ENCODE assay signal across 16 cellular contexts in the genomic region with DNA sequence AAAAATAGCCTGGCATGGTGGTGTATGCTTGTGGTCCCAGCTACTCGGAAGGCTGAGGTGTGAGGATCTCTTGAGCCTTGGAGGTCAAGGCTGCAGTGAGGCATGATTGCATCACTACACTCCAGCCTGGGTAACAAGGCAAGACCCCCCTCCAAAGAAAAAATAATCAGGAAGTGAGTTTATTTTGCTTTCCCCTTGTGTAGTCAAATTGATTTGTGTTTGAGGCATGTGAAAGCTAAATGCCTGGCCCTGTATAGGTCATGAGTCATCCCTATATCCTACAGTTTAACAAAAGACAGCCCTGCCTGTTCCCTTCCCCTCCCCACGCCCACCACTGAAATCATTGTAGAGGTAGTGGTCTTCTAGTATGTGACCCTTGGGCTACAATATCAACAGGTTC.
DNase-seq lines count a peak whose midpoint lies in the region; ATAC-seq and TF ChIP-seq lines count a peak whose summit lies in the region.
"Had no signal": no experiment of that assay in that cellular context is flagged by ENCODE, and none has a peak within 500 bp of the region (broad histone marks: within the 10 kb centered on the region; RNA-seq: fewer than 3 reads in every experiment).

No MANE protein-coding gene starts in this region.

- H3K27me3 Mint-ChIP-seq in T-helper 1 cell treated with Interleukin-12 subunit alpha and Interleukin-12 subunit beta and Interleukin-4 antibody, amounts not matched to agents 30 μg/mL and 1 μg/mL, for 36 hours (ENCODE audit: low read depth) = no peaks in the 10 kb centered on the region
- no peaks in the 10 kb centered on the region for H3K27me3 Mint-ChIP-seq in effector memory CD8-positive, alpha-beta T cell

- H3K27ac ChIP-seq in RWPE2 (ENCODE audit: poor library complexity, severe bottlenecking) (peak overlapping the region; percentile 21), skeletal muscle tissue (ENCODE audit: low read depth, low read length) (peak overlapping the region; percentile 45)
- H3K27ac ChIP-seq: 22Rv1, left ventricle myocardium inferior had no signal

- no peak for TF ChIP-seq CTCF in RWPE2 (IDR thresholded peaks at IDR 0.05; ENCODE audit: poor library complexity, severe bottlenecking)

- DNase-seq in T-helper 1 cell (no peak), RWPE2 (ENCODE audit: low spot score) (no peak), fibroblast of peridontal ligament (ENCODE audit: extremely low read depth) (peak; percentile 50), NCI-H2196 treated with DMSO at 0.1 percent for 48 hours (lab: John Stamatoyannopoulos, UW; ENCODE audit: unreplicated experiment) (no peak), NCI-H187 treated with DMSO at 0.1 percent for 48 hours (lab: John Stamatoyannopoulos, UW) (no peak)
- no peak for DNase-seq in effector memory CD8-positive, alpha-beta T cell
- DNase-seq: CD8-positive, alpha-beta T cell; left ventricle myocardium inferior; natural killer cell; NCI-H1105 treated with DMSO at 0.1 percent for 48 hours; NCI-H2227 treated with DMSO at 0.1 percent for 48 hours had no signal

- H3K36me3 ChIP-seq in RWPE2 (ENCODE audit: low read depth) = no peaks in the 10 kb centered on the region
- no peaks in the 10 kb centered on the region for H3K36me3 ChIP-seq in skeletal muscle tissue (ENCODE audit: control insufficient read depth in 3 of 3, insufficient read depth in 3 of 3, low read length in 3 of 3)
- H3K36me3 ChIP-seq: left ventricle myocardium inferior had no signal

- H3K36me3 Mint-ChIP-seq in T-helper 1 cell treated with Interleukin-12 subunit alpha and Interleukin-12 subunit beta and Interleukin-4 antibody, amounts not matched to agents 30 μg/mL and 1 μg/mL, for 36 hours (ENCODE audit: low read depth) = peaks cover 13% of the 10 kb centered on the region
- H3K36me3 Mint-ChIP-seq in effector memory CD8-positive, alpha-beta T cell (ENCODE audit: insufficient read depth) = no peaks in the 10 kb centered on the region
- H3K36me3 Mint-ChIP-seq: CD8-positive, alpha-beta T cell; natural killer cell; WTC11 had no signal

- H3K4me1 ChIP-seq in RWPE2 (ENCODE audit: insufficient read depth, poor library complexity, severe bottlenecking) = peaks cover 22% of the 10 kb centered on the region
- peaks cover 5 to 12% (median 7%) of the 10 kb centered on the region in 3 donors for H3K4me1 ChIP-seq in skeletal muscle tissue (ENCODE audit: control insufficient read depth in 3 of 3, insufficient read depth in 3 of 3, low read length in 3 of 3)

- no peak overlapping the region for H3K4me3 Mint-ChIP-seq in T-helper 1 cell treated with Interleukin-12 subunit alpha and Interleukin-12 subunit beta and Interleukin-4 antibody, amounts not matched to agents 30 μg/mL and 1 μg/mL, for 36 hours
- H3K4me3 Mint-ChIP-seq in effector memory CD8-positive, alpha-beta T cell = no peak overlapping the region
- H3K4me3 Mint-ChIP-seq: CD8-positive, alpha-beta T cell; central memory CD8-positive, alpha-beta T cell; natural killer cell; WTC11 had no signal

- peak overlapping the region; percentile 14 for H3K27ac Mint-ChIP-seq in T-helper 1 cell treated with Interleukin-12 subunit alpha and Interleukin-12 subunit beta and Interleukin-4 antibody, amounts not matched to agents 30 μg/mL and 1 μg/mL, for 36 hours
- no peak overlapping the region for H3K27ac Mint-ChIP-seq in effector memory CD8-positive, alpha-beta T cell
- H3K27ac Mint-ChIP-seq: CD8-positive, alpha-beta T cell; natural killer cell; WTC11 had no signal

- H3K27me3 ChIP-seq in RWPE2 (ENCODE audit: insufficient read depth, poor library complexity, severe bottlenecking) (no peaks in the 10 kb centered on the region), skeletal muscle tissue (ENCODE audit: control insufficient read depth in 3 of 3, insufficient read depth in 3 of 3, low read length in 3 of 3) (no peaks in the 10 kb centered on the region)

- peak; percentile 54; the same call in 1 of the 3 replicates for ATAC-seq in RWPE2 (ENCODE audit: low read depth)
- ATAC-seq in effector memory CD8-positive, alpha-beta T cell (replicated peaks) = no peak
- ATAC-seq: CD8-positive, alpha-beta T cell; natural killer cell; WTC11 had no signal

- H3K9me3 ChIP-seq in RWPE2 (ENCODE audit: severe bottlenecking) = no peaks in the 10 kb centered on the region
- no peaks in the 10 kb centered on the region for H3K9me3 ChIP-seq in skeletal muscle tissue (ENCODE audit: control insufficient read depth in 3 of 3, low read length in 3 of 3)
- H3K9me3 ChIP-seq: left ventricle myocardium inferior had no signal

- no peak overlapping the region for H3K9ac ChIP-seq in skeletal muscle tissue (ENCODE audit: low read depth in 1 of 3, low read length in 3 of 3)

- H3K9me3 Mint-ChIP-seq in T-helper 1 cell treated with Interleukin-12 subunit alpha and Interleukin-12 subunit beta and Interleukin-4 antibody, amounts not matched to agents 30 μg/mL and 1 μg/mL, for 36 hours = no peaks in the 10 kb centered on the region
- H3K9me3 Mint-ChIP-seq in effector memory CD8-positive, alpha-beta T cell = no peaks in the 10 kb centered on the region
- H3K9me3 Mint-ChIP-seq: CD8-positive, alpha-beta T cell; central memory CD8-positive, alpha-beta T cell; natural killer cell; WTC11 had no signal

- peaks cover 40% of the 10 kb centered on the region for H3K4me1 Mint-ChIP-seq in T-helper 1 cell treated with Interleukin-12 subunit alpha and Interleukin-12 subunit beta and Interleukin-4 antibody, amounts not matched to agents 30 μg/mL and 1 μg/mL, for 36 hours (ENCODE audit: low read depth)
- peaks cover 16 to 17% of the 10 kb centered on the region in 2 donors for H3K4me1 Mint-ChIP-seq in effector memory CD8-positive, alpha-beta T cell (ENCODE audit: low read depth in 2 of 2)

- H3K4me3 ChIP-seq in RWPE2 (ENCODE audit: severe bottlenecking) = no peak overlapping the region
- no peak overlapping the region for H3K4me3 ChIP-seq in skeletal muscle tissue (ENCODE audit: low read length in 3 of 3)
- H3K4me3 ChIP-seq: left ventricle myocardium inferior had no signal
